In the genomic region with DNA sequence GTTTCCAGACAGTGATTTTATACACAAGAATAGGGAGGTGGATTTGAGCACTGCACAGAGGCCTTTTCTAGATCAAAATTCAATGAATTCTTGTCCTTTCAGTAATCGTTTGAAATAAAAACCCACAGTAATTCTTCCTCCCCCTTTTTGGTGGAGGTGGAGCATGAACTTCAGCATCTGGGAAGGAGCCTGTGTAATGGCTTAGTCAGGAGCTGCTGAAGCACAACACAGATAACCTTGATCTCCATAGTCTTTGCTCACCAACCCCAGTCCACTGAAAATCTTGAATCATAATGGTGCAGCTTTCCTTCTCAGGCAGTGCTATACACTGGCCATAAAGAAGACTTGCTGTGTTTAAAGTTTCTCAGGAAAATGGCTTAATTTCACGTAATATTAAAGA, we compare ENCODE assay signal across 9 cellular contexts. TPM values are rescaled to one million over a fixed set of nuclear protein-coding genes. Genes with fewer than 3 reads are reported as not detected.
A peak's percentile ranks its signal among the peaks of the same experiment; 100 is the strongest.
DNase-seq lines count a peak whose midpoint lies in the region; TF ChIP-seq lines count a peak whose summit lies in the region.
"Had no signal": no experiment of that assay in that cellular context is flagged by ENCODE, and none has a peak within 500 bp of the region (broad histone marks: within the 10 kb centered on the region; RNA-seq: fewer than 3 reads in every experiment).

No MANE protein-coding gene starts in this region.

- peak; percentile 75 for DNase-seq in HPDE6-E6E7 (ENCODE audit: extremely low spot score)
- peak; percentile 72 for DNase-seq in hepatic stellate cell (ENCODE audit: low spot score)
- no peak for DNase-seq in G401 (ENCODE audit: low spot score)
- DNase-seq in NCI-H1436 treated with DMSO at 0.1 percent for 48 hours (lab: John Stamatoyannopoulos, UW) = no peak
- no peak for DNase-seq in putamen (ENCODE audit: low spot score)
- DNase-seq in stimulated activated CD4-positive, alpha-beta T cell treated with anti-CD3 and anti-CD28 coated beads, Interleukin-4, amount 100 ng/mL, for 24 hours = no peak

- peak overlapping the region; percentile 99 for H2AFZ ChIP-seq in ACC112 (ENCODE audit: low read length, unreplicated experiment)

- no peaks in the 10 kb centered on the region for H3K79me2 ChIP-seq in ACC112 (ENCODE audit: control insufficient read depth, insufficient read depth, low read length, unreplicated experiment)

- no peaks in the 10 kb centered on the region for H3K27me3 ChIP-seq in ACC112 (ENCODE audit: insufficient read depth, low read length)

- H3K4me3 ChIP-seq in ACC112 (ENCODE audit: low read depth, low read length) (peak overlapping the region; percentile 55), WI38 (ENCODE audit: low read depth, low read length) (peak overlapping the region; percentile 26; the same call in 1 of the 2 replicates)

- in situ Hi-C loops in G401 (cut with HindIII; ENCODE audit: low sequenced_read_pairs) = no loop called here

- H3K36me3 ChIP-seq in ACC112 (ENCODE audit: insufficient read depth, low read length) = no peaks in the 10 kb centered on the region

- no peak for TF ChIP-seq CTCF in WI38 (IDR thresholded peaks at IDR 0.05; ENCODE audit: low read depth, low read length)

- H3K27ac ChIP-seq in ACC112 (ENCODE audit: low read depth, low read length) = peak overlapping the region; percentile 91

- H3K4me1 ChIP-seq in ACC112 (ENCODE audit: control insufficient read depth, insufficient read depth, low read length, unreplicated experiment) = peaks cover 49% of the 10 kb centered on the region

RNA-seq across cellular contexts. Expression of a gene that starts 6.4 kb away (rescaled TPM):
- not detected in 2 replicates for total RNA-seq in G401 (2014; rRNA removed; shearing (Covaris generic))
- total RNA-seq: CD4-positive, alpha-beta T cell had no signal

RNA-seq across cellular contexts. Expression of a gene that starts 35.2 kb away (rescaled TPM):
- 8.7 and 9.1 TPM in 2 replicates for total RNA-seq in G401 (2014; rRNA removed; shearing (Covaris generic))

Comparison
In these comparisons a context has a peak if more than half of its experiments do, and no peak if none do; other contexts are left out.
1. DNase-seq: peak in HPDE6-E6E7 (single experiment) and hepatic stellate cell (single experiment); none in G401 (single experiment), NCI-H1436 treated with DMSO at 0.1 percent for 48 hours (single experiment), putamen (single experiment) and stimulated activated CD4-positive, alpha-beta T cell treated with anti-CD3 and anti-CD28 coated beads, Interleukin-4, amount 100 ng/mL, for 24 hours (single experiment).